ENCODE assay signal across 1 cellular context in the genomic region with DNA sequence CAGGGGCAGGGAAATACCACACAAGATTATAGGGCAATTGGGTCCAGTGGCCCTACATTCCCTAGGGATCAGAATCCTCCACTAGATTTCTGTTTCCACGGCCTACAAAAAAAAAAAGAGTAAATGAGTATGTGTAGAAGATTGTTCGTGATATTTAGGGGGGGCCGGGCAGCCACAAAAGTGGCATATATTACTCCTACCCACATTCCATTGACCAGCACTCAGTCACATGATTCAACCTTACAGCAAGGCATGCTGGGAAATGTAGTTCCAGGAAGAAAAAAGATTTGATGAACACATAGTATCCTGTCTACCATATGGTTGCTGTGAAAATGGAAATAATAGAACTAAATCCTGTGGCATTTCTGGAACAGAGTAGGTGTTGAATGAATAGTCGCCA.
TF ChIP-seq lines count a peak whose summit lies in the region.

No MANE protein-coding gene starts in this region.

TF ChIP-seq in GM23338, 12 proteins besides CTCF, POLR2A, EP300 and RAD21:
- TF ChIP-seq ZNF114 (CRISPR knock-in tag; IDR thresholded peaks at IDR 0.05) = no peak
- no peak for TF ChIP-seq POLR2AphosphoS5 (IDR thresholded peaks at IDR 0.05; ENCODE audit: low read depth)
- no peak for TF ChIP-seq EZH2 (IDR thresholded peaks at IDR 0.05; ENCODE audit: low read depth, unreplicated experiment)
- TF ChIP-seq, protein P1, sequence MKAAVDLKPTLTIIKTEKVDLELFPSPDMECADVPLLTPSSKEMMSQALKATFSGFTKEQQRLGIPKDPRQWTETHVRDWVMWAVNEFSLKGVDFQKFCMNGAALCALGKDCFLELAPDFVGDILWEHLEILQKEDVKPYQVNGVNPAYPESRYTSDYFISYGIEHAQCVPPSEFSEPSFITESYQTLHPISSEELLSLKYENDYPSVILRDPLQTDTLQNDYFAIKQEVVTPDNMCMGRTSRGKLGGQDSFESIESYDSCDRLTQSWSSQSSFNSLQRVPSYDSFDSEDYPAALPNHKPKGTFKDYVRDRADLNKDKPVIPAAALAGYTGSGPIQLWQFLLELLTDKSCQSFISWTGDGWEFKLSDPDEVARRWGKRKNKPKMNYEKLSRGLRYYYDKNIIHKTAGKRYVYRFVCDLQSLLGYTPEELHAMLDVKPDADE (IDR thresholded peaks at IDR 0.05) = peak; percentile 57
- no peak for TF ChIP-seq CREB1 (CRISPR knock-in tag; IDR thresholded peaks at IDR 0.05; ENCODE audit: low read depth)
- TF ChIP-seq, protein P2, sequence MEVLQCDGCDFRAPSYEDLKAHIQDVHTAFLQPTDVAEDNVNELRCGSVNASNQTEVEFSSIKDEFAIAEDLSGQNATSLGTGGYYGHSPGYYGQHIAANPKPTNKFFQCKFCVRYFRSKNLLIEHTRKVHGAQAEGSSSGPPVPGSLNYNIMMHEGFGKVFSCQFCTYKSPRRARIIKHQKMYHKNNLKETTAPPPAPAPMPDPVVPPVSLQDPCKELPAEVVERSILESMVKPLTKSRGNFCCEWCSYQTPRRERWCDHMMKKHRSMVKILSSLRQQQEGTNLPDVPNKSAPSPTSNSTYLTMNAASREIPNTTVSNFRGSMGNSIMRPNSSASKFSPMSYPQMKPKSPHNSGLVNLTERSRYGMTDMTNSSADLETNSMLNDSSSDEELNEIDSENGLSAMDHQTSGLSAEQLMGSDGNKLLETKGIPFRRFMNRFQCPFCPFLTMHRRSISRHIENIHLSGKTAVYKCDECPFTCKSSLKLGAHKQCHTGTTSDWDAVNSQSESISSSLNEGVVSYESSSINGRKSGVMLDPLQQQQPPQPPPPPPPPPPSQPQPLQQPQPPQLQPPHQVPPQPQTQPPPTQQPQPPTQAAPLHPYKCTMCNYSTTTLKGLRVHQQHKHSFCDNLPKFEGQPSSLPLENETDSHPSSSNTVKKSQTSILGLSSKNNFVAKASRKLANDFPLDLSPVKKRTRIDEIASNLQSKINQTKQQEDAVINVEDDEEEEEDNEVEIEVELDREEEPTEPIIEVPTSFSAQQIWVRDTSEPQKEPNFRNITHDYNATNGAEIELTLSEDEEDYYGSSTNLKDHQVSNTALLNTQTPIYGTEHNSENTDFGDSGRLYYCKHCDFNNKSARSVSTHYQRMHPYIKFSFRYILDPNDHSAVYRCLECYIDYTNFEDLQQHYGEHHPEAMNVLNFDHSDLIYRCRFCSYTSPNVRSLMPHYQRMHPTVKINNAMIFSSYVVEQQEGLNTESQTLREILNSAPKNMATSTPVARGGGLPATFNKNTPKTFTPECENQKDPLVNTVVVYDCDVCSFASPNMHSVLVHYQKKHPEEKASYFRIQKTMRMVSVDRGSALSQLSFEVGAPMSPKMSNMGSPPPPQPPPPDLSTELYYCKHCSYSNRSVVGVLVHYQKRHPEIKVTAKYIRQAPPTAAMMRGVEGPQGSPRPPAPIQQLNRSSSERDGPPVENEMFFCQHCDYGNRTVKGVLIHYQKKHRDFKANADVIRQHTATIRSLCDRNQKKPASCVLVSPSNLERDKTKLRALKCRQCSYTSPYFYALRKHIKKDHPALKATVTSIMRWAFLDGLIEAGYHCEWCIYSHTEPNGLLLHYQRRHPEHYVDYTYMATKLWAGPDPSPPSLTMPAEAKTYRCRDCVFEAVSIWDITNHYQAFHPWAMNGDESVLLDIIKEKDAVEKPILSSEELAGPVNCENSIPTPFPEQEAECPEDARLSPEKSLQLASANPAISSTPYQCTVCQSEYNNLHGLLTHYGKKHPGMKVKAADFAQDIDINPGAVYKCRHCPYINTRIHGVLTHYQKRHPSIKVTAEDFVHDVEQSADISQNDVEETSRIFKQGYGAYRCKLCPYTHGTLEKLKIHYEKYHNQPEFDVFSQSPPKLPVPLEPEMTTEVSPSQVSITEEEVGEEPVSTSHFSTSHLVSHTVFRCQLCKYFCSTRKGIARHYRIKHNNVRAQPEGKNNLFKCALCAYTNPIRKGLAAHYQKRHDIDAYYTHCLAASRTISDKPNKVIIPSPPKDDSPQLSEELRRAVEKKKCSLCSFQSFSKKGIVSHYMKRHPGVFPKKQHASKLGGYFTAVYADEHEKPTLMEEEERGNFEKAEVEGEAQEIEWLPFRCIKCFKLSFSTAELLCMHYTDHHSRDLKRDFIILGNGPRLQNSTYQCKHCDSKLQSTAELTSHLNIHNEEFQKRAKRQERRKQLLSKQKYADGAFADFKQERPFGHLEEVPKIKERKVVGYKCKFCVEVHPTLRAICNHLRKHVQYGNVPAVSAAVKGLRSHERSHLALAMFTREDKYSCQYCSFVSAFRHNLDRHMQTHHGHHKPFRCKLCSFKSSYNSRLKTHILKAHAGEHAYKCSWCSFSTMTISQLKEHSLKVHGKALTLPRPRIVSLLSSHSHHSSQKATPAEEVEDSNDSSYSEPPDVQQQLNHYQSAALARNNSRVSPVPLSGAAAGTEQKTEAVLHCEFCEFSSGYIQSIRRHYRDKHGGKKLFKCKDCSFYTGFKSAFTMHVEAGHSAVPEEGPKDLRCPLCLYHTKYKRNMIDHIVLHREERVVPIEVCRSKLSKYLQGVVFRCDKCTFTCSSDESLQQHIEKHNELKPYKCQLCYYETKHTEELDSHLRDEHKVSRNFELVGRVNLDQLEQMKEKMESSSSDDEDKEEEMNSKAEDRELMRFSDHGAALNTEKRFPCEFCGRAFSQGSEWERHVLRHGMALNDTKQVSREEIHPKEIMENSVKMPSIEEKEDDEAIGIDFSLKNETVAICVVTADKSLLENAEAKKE (CRISPR knock-in tag; IDR thresholded peaks at IDR 0.05) = no peak
